In the genomic region with DNA sequence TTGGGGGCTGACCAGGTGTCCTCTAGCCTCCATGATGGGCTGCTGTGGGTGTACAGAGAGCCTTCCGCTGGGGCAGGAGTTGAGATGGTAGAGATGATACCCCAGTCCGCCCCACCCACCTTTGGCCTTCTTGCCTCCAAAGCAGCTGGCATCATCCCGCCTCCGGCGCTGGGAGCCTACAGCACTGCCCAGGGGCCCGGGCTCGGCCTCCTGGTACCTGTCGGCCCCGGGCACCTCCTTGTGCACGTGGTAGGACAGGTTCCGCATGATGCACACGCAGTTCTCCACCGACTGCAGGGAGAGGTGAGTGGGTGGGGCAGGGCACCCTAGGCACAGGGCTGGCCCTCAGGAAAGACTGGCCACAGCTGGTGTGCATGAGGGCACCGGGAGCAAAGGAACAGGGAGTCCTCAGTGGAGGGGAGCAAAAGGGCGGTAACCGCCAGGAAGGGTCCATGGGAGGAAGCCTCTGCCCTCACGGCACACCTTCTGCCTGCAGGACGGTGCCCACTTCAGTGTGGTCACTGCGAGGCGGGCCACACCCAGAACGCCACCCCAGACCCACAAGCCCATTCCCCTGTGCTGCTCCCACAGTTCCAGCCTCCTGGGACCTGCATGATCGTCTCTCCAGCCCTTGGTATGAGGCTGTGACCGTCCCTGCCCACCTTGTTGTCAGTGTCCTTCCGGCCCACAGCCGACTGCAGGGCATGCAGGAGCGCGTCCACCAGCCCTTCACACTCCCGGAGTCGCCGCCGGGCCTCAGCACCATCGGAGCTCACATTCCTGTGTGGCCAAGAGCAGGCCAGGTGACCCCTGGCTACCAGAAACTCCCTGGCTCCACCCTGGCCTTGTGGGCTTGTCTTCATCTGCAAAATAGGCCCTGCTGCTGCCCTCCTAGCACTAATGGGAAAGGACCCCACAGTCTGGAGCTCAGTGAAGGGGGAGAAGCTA, we compare ENCODE assay signal across 1 cellular context.
TF ChIP-seq lines count a peak whose summit lies in the region.

No MANE protein-coding gene starts in this region.

TF ChIP-seq in H1, 55 proteins besides CTCF, POLR2A, EP300 and RAD21:
- TF ChIP-seq RFX5 (IDR thresholded peaks at IDR 0.05; ENCODE audit: borderline replicate concordance, low read depth, low read length) (no peak), SP1 (IDR thresholded peaks at IDR 0.05; ENCODE audit: low read depth, low read length) (no peak)
